Comparison of ENCODE assay signal across 16 cellular contexts in the genomic region with DNA sequence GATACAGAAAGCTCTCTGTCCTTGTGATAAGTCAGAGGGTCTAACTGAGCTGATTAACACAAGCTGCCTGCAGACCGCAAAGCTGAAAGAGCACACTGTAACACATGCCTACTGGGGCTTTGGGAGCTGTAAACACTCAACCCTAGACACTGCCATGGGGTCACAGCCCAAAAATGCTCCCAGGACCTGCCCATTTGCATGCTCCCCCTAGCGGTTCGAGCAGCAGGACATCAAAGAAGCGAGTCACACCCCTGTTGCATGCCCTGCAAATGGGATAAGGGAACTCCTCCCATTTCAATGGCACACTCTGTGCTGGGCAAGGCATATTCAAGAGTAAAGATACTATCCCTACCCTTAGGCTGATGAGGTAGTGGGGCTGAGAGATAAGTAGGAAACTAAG. TPM values are rescaled to one million over a fixed set of nuclear protein-coding genes. Genes with fewer than 3 reads are reported as not detected.
DNase-seq lines count a peak whose midpoint lies in the region; ATAC-seq and TF ChIP-seq lines count a peak whose summit lies in the region.
"Had no signal": no experiment of that assay in that cellular context is flagged by ENCODE, and none has a peak within 500 bp of the region (broad histone marks: within the 10 kb centered on the region; RNA-seq: fewer than 3 reads in every experiment).

No MANE protein-coding gene starts in this region.

- CTCF ChIA-PET in HCT116 (lab: Charles Lee) (interaction anchor here (1.6 kb wide), 1 partner anchor 63 kb away, joined by 3 read pairs; no protein-coding TSS in a partner anchor), Panc1 (lab: Charles Lee) (no interaction called here)

- intact Hi-C loops in HCT116 (cut with micrococcal nuclease) (no loop called here), Panc1 (cut with micrococcal nuclease; ENCODE audit: unreplicated experiment) (no loop called here)

- H3K9me2 ChIP-seq in HCT116 (ENCODE audit: insufficient read depth): no peaks in the 10 kb centered on the region

- TF ChIP-seq POLR2A in HCT116 (IDR thresholded peaks at IDR 0.05; ENCODE audit: borderline replicate concordance, extremely low read depth, insufficient read depth, insufficient read length): no peak

- H3K27me3 ChIP-seq in HCT116 (ENCODE audit: insufficient read depth, low read length) (no peaks in the 10 kb centered on the region), Panc1 (ENCODE audit: control insufficient read depth, insufficient read depth, low read length) (no peaks in the 10 kb centered on the region; the same call in 1 of the 2 replicates)
- H3K27me3 ChIP-seq: sigmoid colon had no signal

- H4K20me1 ChIP-seq in HCT116 (ENCODE audit: insufficient read depth): no peaks in the 10 kb centered on the region

- TF ChIP-seq RAD21 in HCT116 (IDR thresholded peaks at IDR 0.05; ENCODE audit: low read depth): no peak

- TF ChIP-seq CTCF in HCT116 (IDR thresholded peaks at IDR 0.05 in 2 of 3, conservative IDR thresholded peaks at IDR 0.05 in 1 of 3; ENCODE audit: borderline replicate concordance in 1 of 3, insufficient read depth in 1 of 3, low read depth in 2 of 3, low read length in 2 of 3) (peak in 2 of 3 experiments; percentile 68 to 77; a peak in 4 of 6 replicates), Panc1 (IDR thresholded peaks at IDR 0.05) (peak; percentile 57)

- in situ Hi-C loops in Panc1 (cut with HindIII; ENCODE audit: low pct_unique_long_range_greater_than_20kb, low sequenced_read_pairs): no loop called here

- no TSS peak for BruUV-seq in HCT116 (replicated peaks; lab: Mats Ljungman, UMichigan)
- no TSS peak for BruUV-seq in Panc1 (replicated peaks; lab: Mats Ljungman, UMichigan)

- no peaks in the 10 kb centered on the region for H3K36me3 ChIP-seq in HCT116 (ENCODE audit: control insufficient read depth in 1 of 2, insufficient read depth in 2 of 2, low read length in 2 of 2)
- no peaks in the 10 kb centered on the region for H3K36me3 ChIP-seq in Panc1 (ENCODE audit: control insufficient read depth, insufficient read depth, low read length)
- H3K36me3 ChIP-seq: sigmoid colon had no signal

- no peak overlapping the region for H2AFZ ChIP-seq in HCT116 (ENCODE audit: low read depth, low read length, poor library complexity, severe bottlenecking)

- H3K9me3 ChIP-seq in HCT116 (ENCODE audit: control insufficient read depth in 1 of 2, insufficient read depth in 1 of 2, low read depth in 1 of 2, low read length in 2 of 2): no peaks in the 10 kb centered on the region
- H3K9me3 ChIP-seq in Panc1 (ENCODE audit: control insufficient read depth, insufficient read depth, low read depth, low read length): no peaks in the 10 kb centered on the region
- H3K9me3 ChIP-seq: sigmoid colon had no signal

- no peaks in the 10 kb centered on the region for H3K4me1 ChIP-seq in HCT116 (ENCODE audit: control insufficient read depth in 1 of 2, insufficient read depth in 2 of 2, low read length in 2 of 2)
- H3K4me1 ChIP-seq in Panc1 (ENCODE audit: control insufficient read depth, insufficient read depth, low read length): no peaks in the 10 kb centered on the region
- H3K4me1 ChIP-seq: sigmoid colon had no signal

- H3K4me3 ChIP-seq in HCT116 (replicated peaks in 1 of 2; ENCODE audit: low read depth in 1 of 2, low read length in 2 of 2) (no peak overlapping the region), Panc1 (ENCODE audit: low read depth in 2 of 2, low read length in 2 of 2) (no peak overlapping the region)
- H3K4me3 ChIP-seq: sigmoid colon had no signal

- H3K9ac ChIP-seq in HCT116 (ENCODE audit: low read length): no peak overlapping the region

- DNase-seq in ELF-1 (ENCODE audit: low read depth, low spot score) (peak; percentile 1), HCT116 (ENCODE audit: low read depth, low spot score) (peak; percentile 28), Panc1 (ENCODE audit: low read depth, low spot score) (no peak), foreskin melanocyte (peak; percentile 3), caudate nucleus (lab: John Stamatoyannopoulos, UW) (no peak), NCI-H748 treated with DMSO at 0.1 percent for 48 hours (lab: John Stamatoyannopoulos, UW) (no peak), activated gamma-delta T cell treated with Interleukin-2 at 50 U/mL for 16 hours (no peak)
- DNase-seq: activated CD8-positive, alpha-beta memory T cell treated with anti-CD3 and anti-CD28 coated beads, Interleukin-2, amount 50 U/mL, for 4 hours; cortex of kidney; foreskin fibroblast; NCI-H1105 treated with DMSO at 0.1 percent for 48 hours; NCI-H526 treated with DMSO at 0.1 percent for 48 hours; nephron progenitor cell; sigmoid colon had no signal

- POLR2A ChIA-PET in HCT116 (lab: Charles Lee): no interaction called here
- POLR2A ChIA-PET in Panc1 (lab: Charles Lee): no interaction called here

- H3K27ac ChIP-seq in HCT116 (ENCODE audit: low read depth, low read length) (no peak overlapping the region), Panc1 (ENCODE audit: low read length) (no peak overlapping the region), caudate nucleus (ENCODE audit: low read depth, low read length) (no peak overlapping the region)
- H3K27ac ChIP-seq: sigmoid colon had no signal

- RAD21 ChIA-PET in HCT116 (lab: Charles Lee; ENCODE audit: low non-redundant PET in 1 of 2, low total read pairs in 2 of 2, uncharacterized antibody in 2 of 2, unreplicated experiment in 2 of 2): no interaction called here

- ATAC-seq in HCT116 (peak; percentile 94), Panc1 (no peak), HG03520 (IDR thresholded peaks at IDR 0.05; ENCODE audit: unreplicated experiment) (no peak)

- no peak overlapping the region for H3K4me2 ChIP-seq in HCT116 (ENCODE audit: low read length)

- no peaks in the 10 kb centered on the region for H3K79me2 ChIP-seq in HCT116 (ENCODE audit: insufficient read depth, low read length)

TF ChIP-seq in HCT116, 20 proteins besides CTCF, POLR2A, EP300 and RAD21:
- TF ChIP-seq EGR1 (IDR thresholded peaks at IDR 0.05; ENCODE audit: low read depth) (no peak), TCF7L2 (IDR thresholded peaks at IDR 0.05; ENCODE audit: borderline replicate concordance, extremely low read depth, insufficient read depth, insufficient read length) (peak; percentile 94), SRF (IDR thresholded peaks at IDR 0.05; ENCODE audit: low read depth) (no peak)

RNA-seq across cellular contexts. Expression of gene LCE3E, which starts 22.8 kb away (rescaled TPM):
- total RNA-seq in HCT116 (2021; ENCODE audit: unreplicated experiment) (not detected), Panc1 (2021; ENCODE audit: unreplicated experiment) (not detected)
- not detected in 2 replicates for polyA plus RNA-seq in HCT116 (2012)
- polyA plus RNA-seq in Panc1 (2012; ENCODE audit: insufficient read length): not detected
- total RNA-seq: sigmoid colon, temporal lobe had no signal
- polyA plus RNA-seq: sigmoid colon had no signal

RNA-seq across cellular contexts. Expression of gene CRCT1, which starts 29.5 kb away (rescaled TPM):
- total RNA-seq in HCT116 (2021; ENCODE audit: unreplicated experiment) (not detected), Panc1 (2021; ENCODE audit: unreplicated experiment) (not detected)
- polyA plus RNA-seq in HCT116 (2012): not detected in 2 replicates
- not detected for polyA plus RNA-seq in Panc1 (2012; ENCODE audit: insufficient read length)
- total RNA-seq: sigmoid colon, temporal lobe had no signal

RNA-seq across cellular contexts. Expression of gene LCE5A, which starts 33.2 kb away (rescaled TPM):
- total RNA-seq in HCT116 (2021; ENCODE audit: unreplicated experiment) (not detected), Panc1 (2021; ENCODE audit: unreplicated experiment) (not detected)
- polyA plus RNA-seq in HCT116 (2012): not detected in 2 replicates
- polyA plus RNA-seq in Panc1 (2012; ENCODE audit: insufficient read length): not detected
- total RNA-seq: sigmoid colon, temporal lobe had no signal
- polyA plus RNA-seq: sigmoid colon had no signal

RNA-seq across cellular contexts. Expression of gene LCE3D, which starts 36.5 kb away (rescaled TPM):
- total RNA-seq in HCT116 (2021; ENCODE audit: unreplicated experiment) (not detected), Panc1 (2021; ENCODE audit: unreplicated experiment) (not detected)
- polyA plus RNA-seq in HCT116 (2012): not detected in 2 replicates
- polyA plus RNA-seq in Panc1 (2012; ENCODE audit: insufficient read length): not detected
- total RNA-seq: sigmoid colon, temporal lobe had no signal
- polyA plus RNA-seq: sigmoid colon had no signal

RNA-seq across cellular contexts. Expression of gene LCE3C, which starts 56.2 kb away (rescaled TPM):
- total RNA-seq in HCT116 (2021; ENCODE audit: unreplicated experiment) (not detected), Panc1 (2021; ENCODE audit: unreplicated experiment) (not detected)
- polyA plus RNA-seq in HCT116 (2012): not detected in 2 replicates
- polyA plus RNA-seq in Panc1 (2012; ENCODE audit: insufficient read length): not detected
- total RNA-seq: sigmoid colon, temporal lobe had no signal
- polyA plus RNA-seq: sigmoid colon had no signal

Comparison
In these comparisons a context has a peak if more than half of its experiments do, and no peak if none do; other contexts are left out.
1. DNase-seq: peak in ELF-1 (single experiment), HCT116 (single experiment) and foreskin melanocyte (single experiment); none in Panc1 (single experiment), caudate nucleus (0 of 61), NCI-H748 treated with DMSO at 0.1 percent for 48 hours (single experiment) and activated gamma-delta T cell treated with Interleukin-2 at 50 U/mL for 16 hours (single experiment).